Comparison of ENCODE assay signal across 8 cellular contexts in the genomic region with DNA sequence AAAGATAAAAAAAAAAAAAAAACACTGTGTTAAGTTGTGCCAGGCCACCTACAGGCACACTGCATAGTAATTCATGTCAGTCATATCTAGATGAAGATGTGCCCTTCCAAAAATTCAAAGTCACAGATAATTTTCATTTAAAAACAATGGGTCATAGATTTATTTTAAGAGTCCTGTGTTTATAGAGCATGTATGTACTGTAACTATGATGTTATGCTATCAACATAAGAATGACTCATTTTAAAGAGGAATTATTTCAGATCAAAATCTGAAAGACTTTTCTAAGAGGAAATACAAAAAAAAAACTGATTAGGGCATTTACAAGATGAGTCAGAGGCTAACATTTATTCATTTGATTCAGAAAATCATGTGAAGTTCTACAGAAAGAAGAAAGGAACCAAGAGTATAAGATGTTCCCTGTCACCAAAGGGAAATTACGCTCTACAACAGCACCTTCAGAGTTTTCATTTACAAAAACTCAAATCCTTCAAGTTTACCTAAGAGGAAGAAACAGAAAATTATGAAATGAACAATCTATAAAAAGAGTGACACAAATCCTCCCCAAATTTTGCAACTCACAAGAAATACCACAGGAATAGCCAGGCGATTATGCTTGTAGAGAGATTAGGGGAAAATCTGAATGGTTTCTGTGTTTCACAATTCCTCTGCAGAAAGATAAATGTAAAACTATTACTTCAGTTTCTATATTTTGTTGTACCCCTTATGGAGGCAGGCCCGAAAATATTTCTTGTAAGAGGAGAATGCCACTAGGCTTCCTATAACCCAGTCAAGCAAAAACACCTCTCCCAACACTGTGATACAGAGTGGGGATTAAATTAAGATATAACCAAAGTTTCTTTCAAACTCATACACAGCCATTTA. TPM values are rescaled to one million over a fixed set of nuclear protein-coding genes. Genes with fewer than 3 reads are reported as not detected.
DNase-seq lines count a peak whose midpoint lies in the region; ATAC-seq, FAIRE-seq and TF ChIP-seq lines count a peak whose summit lies in the region.

No MANE protein-coding gene starts in this region.

- H3K27ac Mint-ChIP-seq in activated naive CD8-positive, alpha-beta T cell treated with anti-CD3 and anti-CD28 coated beads, Interleukin-2, amount 10 ng/mL, durations not matched to agents 7 days and 5 days = peak overlapping the region; percentile 37

- H3K4me3 ChIP-seq in HL-60 (replicated peaks; ENCODE audit: insufficient read depth, low read length) = no peak overlapping the region
- H3K4me3 ChIP-seq in upper lobe of right lung = no peak overlapping the region

- H3K36me3 ChIP-seq in upper lobe of right lung = no peaks in the 10 kb centered on the region

- peak; percentile 16 for FAIRE-seq in D721Med (lab: Jason Lieb, UNC)

- peaks cover 55% of the 10 kb centered on the region for H3K4me1 ChIP-seq in upper lobe of right lung

- no peaks in the 10 kb centered on the region for H3K9me3 Mint-ChIP-seq in activated naive CD8-positive, alpha-beta T cell treated with anti-CD3 and anti-CD28 coated beads, Interleukin-2, amount 10 ng/mL, durations not matched to agents 7 days and 5 days

- intact Hi-C loops in upper lobe of right lung (cut with DNase I) = no loop called here

- H3K27me3 ChIP-seq in HL-60 (ENCODE audit: insufficient read depth, poor library complexity, severe bottlenecking) (no peaks in the 10 kb centered on the region), upper lobe of right lung (no peaks in the 10 kb centered on the region)

- peaks cover 4% of the 10 kb centered on the region for H3K36me3 Mint-ChIP-seq in activated naive CD8-positive, alpha-beta T cell treated with anti-CD3 and anti-CD28 coated beads, Interleukin-2, amount 10 ng/mL, durations not matched to agents 7 days and 5 days

- TF ChIP-seq CTCF in D721Med (IDR thresholded peaks at IDR 0.05; ENCODE audit: insufficient read depth, missing control alignments) = no peak
- TF ChIP-seq CTCF in HL-60 (IDR thresholded peaks at IDR 0.05; ENCODE audit: insufficient read depth, low read length) = no peak
- TF ChIP-seq CTCF in upper lobe of right lung (IDR thresholded peaks at IDR 0.05) = no peak

- H3K9me3 ChIP-seq in upper lobe of right lung = no peaks in the 10 kb centered on the region

- H3K27ac ChIP-seq in HL-60 (replicated peaks) (peak overlapping the region; percentile 51), upper lobe of right lung (peak overlapping the region; percentile 68)

- no peak for DNase-seq in D721Med (ENCODE audit: insufficient read length, low spot score)
- DNase-seq in HL-60 (ENCODE audit: low read depth in 1 of 2, low spot score in 1 of 2) = peak; percentile 65 to 70
- no peak for DNase-seq in activated naive CD8-positive, alpha-beta T cell treated with anti-CD3 and anti-CD28 coated beads, Interleukin-2, amount 10 ng/mL, durations not matched to agents 7 days and 5 days
- peak; percentile 80 for DNase-seq in iris pigment epithelial cell (ENCODE audit: low read depth)
- no peak for DNase-seq in upper lobe of right lung
- no peak for DNase-seq in NCI-H1105 treated with DMSO at 0.1 percent for 48 hours (lab: John Stamatoyannopoulos, UW)
- no peak for DNase-seq in inferior parietal cortex (ENCODE audit: extremely low spot score)
- DNase-seq in NCI-H1694 treated with DMSO at 0.1 percent for 48 hours (lab: John Stamatoyannopoulos, UW) = no peak

- ATAC-seq in activated naive CD8-positive, alpha-beta T cell treated with anti-CD3 and anti-CD28 coated beads, Interleukin-2, amount 10 ng/mL, durations not matched to agents 7 days and 5 days (ENCODE audit: low read depth) = peak; percentile 44
- ATAC-seq in upper lobe of right lung = peak; percentile 27

- H3K4me3 Mint-ChIP-seq in activated naive CD8-positive, alpha-beta T cell treated with anti-CD3 and anti-CD28 coated beads, Interleukin-2, amount 10 ng/mL, durations not matched to agents 7 days and 5 days = peak overlapping the region; percentile 43

- H3K27me3 Mint-ChIP-seq in activated naive CD8-positive, alpha-beta T cell treated with anti-CD3 and anti-CD28 coated beads, Interleukin-2, amount 10 ng/mL, durations not matched to agents 7 days and 5 days = no peaks in the 10 kb centered on the region

- POLR2A ChIA-PET in activated naive CD8-positive, alpha-beta T cell treated with anti-CD3 and anti-CD28 coated beads, Interleukin-2, amount 10 ng/mL, durations not matched to agents 7 days and 5 days (lab: Charles Lee) = interaction anchor here (0.9 to 5.2 kb wide), 2 partner anchors 13 to 14 kb away, joined by 3 to 24 read pairs; a partner anchor contains a TSS

- peaks cover 18% of the 10 kb centered on the region for H3K4me1 Mint-ChIP-seq in activated naive CD8-positive, alpha-beta T cell treated with anti-CD3 and anti-CD28 coated beads, Interleukin-2, amount 10 ng/mL, durations not matched to agents 7 days and 5 days

RNA-seq across cellular contexts. Expression of a gene that starts 13.8 kb away (rescaled TPM):
- total RNA-seq in activated naive CD8-positive, alpha-beta T cell treated with anti-CD3 and anti-CD28 coated beads, Interleukin-2, amount 10 ng/mL, durations not matched to agents 7 days and 5 days = 10 to 100 TPM; 35.4 to 37.2 TPM
- total RNA-seq in upper lobe of right lung = 64.4 TPM

Comparison
In these comparisons a context has a peak if more than half of its experiments do, and no peak if none do; other contexts are left out.
1. DNase-seq: peak in HL-60 (2 of 2) and iris pigment epithelial cell (single experiment); none in D721Med (single experiment), activated naive CD8-positive, alpha-beta T cell treated with anti-CD3 and anti-CD28 coated beads, Interleukin-2, amount 10 ng/mL, durations not matched to agents 7 days and 5 days (single experiment), upper lobe of right lung (single experiment), NCI-H1105 treated with DMSO at 0.1 percent for 48 hours (single experiment), inferior parietal cortex (single experiment) and NCI-H1694 treated with DMSO at 0.1 percent for 48 hours (single experiment).